In genomic region chr6:154766993-154767392, GRCh38 we compare ENCODE assay signal across 15 cellular contexts. TPM values are rescaled to one million over a fixed set of nuclear protein-coding genes. Genes with fewer than 3 reads are reported as not detected.
DNase-seq lines count a peak whose midpoint lies in the region; ATAC-seq and TF ChIP-seq lines count a peak whose summit lies in the region.
"Had no signal": no experiment of that assay in that cellular context is flagged by ENCODE, and none has a peak within 500 bp of the region (broad histone marks: within the 10 kb centered on the region; RNA-seq: fewer than 3 reads in every experiment).

No MANE protein-coding gene starts in this region.

- no peak for TF ChIP-seq POLR2A in transverse colon (IDR thresholded peaks at IDR 0.05)

- TF ChIP-seq EP300 in SK-N-SH (IDR thresholded peaks at IDR 0.05; ENCODE audit: borderline replicate concordance in 1 of 2, low read depth in 1 of 2, low read length in 1 of 2) = no peak
- no peak for TF ChIP-seq EP300 in transverse colon (IDR thresholded peaks at IDR 0.05; ENCODE audit: low read depth)

- in situ Hi-C loops in transverse colon (cut with MboI; ENCODE audit: low pct_ligation_motif_present in 1 of 4, low pct_unique_long_range_greater_than_20kb in 1 of 4, low sequenced_read_pairs in 3 of 4) = no loop called here

- H3K9me2 ChIP-seq in SK-N-SH = no peaks in the 10 kb centered on the region

- no peaks in the 10 kb centered on the region for H3K27me3 ChIP-seq in SK-N-SH (ENCODE audit: insufficient read depth)
- H3K27me3 ChIP-seq in transverse colon = no peaks in the 10 kb centered on the region
- H3K27me3 ChIP-seq: adrenal gland had no signal

- H2AFZ ChIP-seq in SK-N-SH (ENCODE audit: low read depth) = no peak overlapping the region

- H3K9ac ChIP-seq in SK-N-SH = no peak overlapping the region

- TF ChIP-seq RAD21 in SK-N-SH (IDR thresholded peaks at IDR 0.05; ENCODE audit: low read length) = no peak

- H3K9me3 ChIP-seq in SK-N-SH (no peaks in the 10 kb centered on the region), transverse colon (no peaks in the 10 kb centered on the region)
- H3K9me3 ChIP-seq: adrenal gland had no signal

- H3K4me3 ChIP-seq in SK-N-SH (ENCODE audit: low read depth in 2 of 2, low read length in 1 of 2) (peak overlapping the region in 1 of 2 experiments; percentile 9; a peak in 1 of 4 replicates), retinal pigment epithelial cell (ENCODE audit: low read length) (no peak overlapping the region), transverse colon (no peak overlapping the region)
- H3K4me3 ChIP-seq: adrenal gland, skin epidermis had no signal

- peaks cover 99% of the 10 kb centered on the region for H4K20me1 ChIP-seq in SK-N-SH (ENCODE audit: insufficient read depth)

- peaks cover 21% of the 10 kb centered on the region for H3F3A ChIP-seq in SK-N-SH (replicated peaks; ENCODE audit: insufficient read depth)

- intact Hi-C loops in transverse colon (cut with DNase I; ENCODE audit: low total_unique reads) = no loop called here

- peaks cover 100% of the 10 kb centered on the region for H3K79me2 ChIP-seq in SK-N-SH (ENCODE audit: insufficient read depth)

- peak overlapping the region; percentile 71 to 91 for H3K27ac ChIP-seq in SK-N-SH (ENCODE audit: low read depth in 2 of 2, low read length in 1 of 2)
- no peak overlapping the region for H3K27ac ChIP-seq in transverse colon

- TF ChIP-seq CTCF in SK-N-SH (IDR thresholded peaks at IDR 0.05) (no peak), retinal pigment epithelial cell (conservative IDR thresholded peaks at IDR 0.05; ENCODE audit: low read depth, low read length) (no peak), transverse colon (IDR thresholded peaks at IDR 0.05) (no peak)

- peaks cover 15 to 18% of the 10 kb centered on the region in 2 experiments for H3K4me1 ChIP-seq in SK-N-SH (ENCODE audit: control insufficient read depth in 1 of 2, insufficient read depth in 2 of 2, low read depth in 1 of 2, low read length in 1 of 2)
- peaks cover 8 to 52% (median 23%) of the 10 kb centered on the region in 4 donors for H3K4me1 ChIP-seq in transverse colon

- peak; percentile 2 for DNase-seq in NCI-H345 (lab: John Stamatoyannopoulos, UW)
- no peak for DNase-seq in NCI-H345 treated with DMSO at 0.1 percent for 48 hours (lab: John Stamatoyannopoulos, UW; ENCODE audit: unreplicated experiment)
- DNase-seq in SK-N-SH = no peak
- DNase-seq in glomerular visceral epithelial cell (ENCODE audit: extremely low spot score) = peak; percentile 30
- peak; percentile 6 for DNase-seq in retinal pigment epithelial cell (ENCODE audit: low read depth)
- no peak for DNase-seq in NCI-H1092 (lab: John Stamatoyannopoulos, UW)
- no peak for DNase-seq in transverse colon
- DNase-seq: ACHN, DMS53, endodermal cell, midbrain, NCI-H1930 had no signal

- peak overlapping the region; percentile 37; the same call in 1 of the 2 replicates for H3K4me2 ChIP-seq in SK-N-SH

- POLR2A ChIA-PET in SK-N-SH (lab: Yijun Ruan, JAX) = no interaction called here

- no peak for ATAC-seq in HG03045 (IDR thresholded peaks at IDR 0.05; ENCODE audit: unreplicated experiment)

- H3K36me3 ChIP-seq in SK-N-SH (replicated peaks in 1 of 2; ENCODE audit: control insufficient read depth in 1 of 2, insufficient read depth in 2 of 2, low read length in 1 of 2) (peaks cover 0 to 3% of the 10 kb centered on the region in 2 experiments), transverse colon (no peaks in the 10 kb centered on the region)
- H3K36me3 ChIP-seq: adrenal gland had no signal

- CTCF ChIA-PET in SK-N-SH (lab: Yijun Ruan, JAX) = interaction anchor here (1.4 kb wide), 1 partner anchor 92 kb away, joined by 3 read pairs; no protein-coding TSS in a partner anchor

TF ChIP-seq in SK-N-SH, 30 proteins besides CTCF, POLR2A, EP300 and RAD21:
- peak; percentile 60; the same call in 1 of the 2 replicates for TF ChIP-seq NFIC (IDR thresholded peaks at IDR 0.05; ENCODE audit: borderline replicate concordance)
- no peak for TF ChIP-seq ZBTB33 (IDR thresholded peaks at IDR 0.05; ENCODE audit: borderline replicate concordance, low read depth)
TF ChIP-seq in SK-N-SH: peak in this region for 1.

RNA-seq across cellular contexts. Expression of gene SCAF8, which starts 33.8 kb away (rescaled TPM):
- polyA plus RNA-seq in SK-N-SH (2012; rRNA removed) = 11.0 and 12.4 TPM in 2 replicates
- polyA plus RNA-seq in SK-N-SH (2012; cell fraction: cytosol; rRNA removed) = 11.9 and 13.2 TPM in 2 replicates
- 12.2 and 20.8 TPM in 2 replicates for polyA plus RNA-seq in SK-N-SH (2012; cell fraction: nucleus; rRNA removed)
- 10 to 100 TPM; 32.2 to 38.6 (median 33.4) TPM for total RNA-seq in transverse colon

Comparison
In these comparisons a context has a peak if more than half of its experiments do, and no peak if none do; other contexts are left out.
1. DNase-seq: peak in NCI-H345 (single experiment), glomerular visceral epithelial cell (single experiment) and retinal pigment epithelial cell (single experiment); none in NCI-H345 treated with DMSO at 0.1 percent for 48 hours (single experiment), SK-N-SH (single experiment), NCI-H1092 (single experiment) and transverse colon (single experiment).
2. H3K27ac ChIP-seq: peak in SK-N-SH (2 of 2); none in transverse colon (0 of 4).